8 cellular contexts compared by ENCODE assay signal in genomic region chr3:98602078-98602678, GRCh38. TPM values are rescaled to one million over a fixed set of nuclear protein-coding genes. Genes with fewer than 3 reads are reported as not detected.
A peak's percentile ranks its signal among the peaks of the same experiment; 100 is the strongest.
DNase-seq lines count a peak whose midpoint lies in the region; ATAC-seq, FAIRE-seq and TF ChIP-seq lines count a peak whose summit lies in the region.

No MANE protein-coding gene starts in this region.

- H3K27ac ChIP-seq in keratinocyte (ENCODE audit: control insufficient read depth, insufficient read depth, low read length): no peak overlapping the region
- no peak overlapping the region for H3K27ac ChIP-seq in thyroid gland

- 6 to 11% methylated on average over 4 of the region's 4 CpGs for WGBS in thyroid gland, 2 donors

- H3K9me3 Mint-ChIP-seq in MCF 10A (ENCODE audit: unreplicated experiment): no peaks in the 10 kb centered on the region

- TF ChIP-seq CTCF in MCF 10A (IDR thresholded peaks at IDR 0.05; ENCODE audit: unreplicated experiment): peak; percentile 77
- TF ChIP-seq CTCF in keratinocyte (optimal IDR thresholded peaks at IDR 0.05 in 1 of 3, IDR thresholded peaks at IDR 0.05 in 1 of 3, conservative IDR thresholded peaks at IDR 0.05 in 1 of 3; ENCODE audit: extremely low read depth in 1 of 3, insufficient read depth in 2 of 3, low read length in 3 of 3): peak; percentile 48 to 69 (median 68)
- TF ChIP-seq CTCF in thyroid gland (IDR thresholded peaks at IDR 0.05): peak; percentile 23 to 82 (median 66)

- FAIRE-seq in keratinocyte (lab: Jason Lieb, UNC): peak; percentile 96

- BruUV-seq in MCF 10A (replicated peaks; lab: Mats Ljungman, UMichigan): no TSS peak

- POLR2A ChIA-PET in MCF 10A (lab: Yijun Ruan, JAX): interaction anchor here (0.9 to 1.9 kb wide), 4 partner anchors 9 to 213 kb away, joined by 3 to 8 read pairs (median 6); partner anchors contain the start of gene CPOX

- H3K4me2 ChIP-seq in keratinocyte (ENCODE audit: control insufficient read depth, extremely low read depth, insufficient read depth, low read depth, low read length): no peak overlapping the region

- no peak overlapping the region for H2AFZ ChIP-seq in keratinocyte (ENCODE audit: control insufficient read depth, low read length)

- H3K27ac Mint-ChIP-seq in MCF 10A (ENCODE audit: low read depth, unreplicated experiment): no peak overlapping the region

- H3K4me1 ChIP-seq in keratinocyte (ENCODE audit: control insufficient read depth, extremely low read depth, insufficient read depth, low read length) (no peaks in the 10 kb centered on the region), thyroid gland (peaks cover 0 to 8% of the 10 kb centered on the region in 2 donors)

- peak; percentile 53 for ATAC-seq in GM19438 (IDR thresholded peaks at IDR 0.05; ENCODE audit: low read depth, unreplicated experiment)
- ATAC-seq in HG03378 (IDR thresholded peaks at IDR 0.05; ENCODE audit: unreplicated experiment): peak; percentile 80

- H3K9me3 ChIP-seq in keratinocyte (ENCODE audit: control insufficient read depth, low read depth, low read length): no peaks in the 10 kb centered on the region
- no peaks in the 10 kb centered on the region for H3K9me3 ChIP-seq in thyroid gland

- no peaks in the 10 kb centered on the region for H4K20me1 ChIP-seq in keratinocyte (ENCODE audit: control insufficient read depth, extremely low read depth, insufficient read depth, low read length)

- no peaks in the 10 kb centered on the region for H3K36me3 Mint-ChIP-seq in MCF 10A (ENCODE audit: insufficient read depth, unreplicated experiment)

- dilution Hi-C loops in keratinocyte (cut with MboI; ENCODE audit: extremely low pct_ligation_motif_present, low sequenced_read_pairs): loop anchor here (25.0 kb wide), 1 partner anchor 185 kb away; no protein-coding TSS in a partner anchor

- H3K4me3 Mint-ChIP-seq in MCF 10A (ENCODE audit: unreplicated experiment): no peak overlapping the region

- intact Hi-C loops in MCF 10A (cut with micrococcal nuclease): loop anchor here (1.0 kb wide), 2 partner anchors 211 to 392 kb away; no protein-coding TSS in a partner anchor
- intact Hi-C loops in thyroid gland (cut with DNase I): loop anchor here (5.0 kb wide), 2 partner anchors 210 to 395 kb away; no protein-coding TSS in a partner anchor

- TF ChIP-seq POLR2A in thyroid gland (IDR thresholded peaks at IDR 0.05): no peak

- no peaks in the 10 kb centered on the region for H3K36me3 ChIP-seq in keratinocyte (ENCODE audit: control insufficient read depth in 2 of 2, extremely low read depth in 1 of 2, insufficient read depth in 2 of 2, low read length in 2 of 2)
- no peaks in the 10 kb centered on the region for H3K36me3 ChIP-seq in thyroid gland

- no peaks in the 10 kb centered on the region for H3K79me2 ChIP-seq in keratinocyte (ENCODE audit: control insufficient read depth, insufficient read depth, low read length)

- H3K4me1 Mint-ChIP-seq in MCF 10A (ENCODE audit: insufficient read depth, unreplicated experiment): no peaks in the 10 kb centered on the region

- no peak overlapping the region for H3K9ac ChIP-seq in keratinocyte (ENCODE audit: control insufficient read depth, extremely low read depth, insufficient read depth, low read length)

- no peaks in the 10 kb centered on the region for H3K27me3 Mint-ChIP-seq in MCF 10A (ENCODE audit: insufficient read depth, unreplicated experiment)

- CTCF ChIA-PET in MCF 10A (lab: Yijun Ruan, JAX): interaction anchor here (0.5 to 17.5 kb wide), 63 partner anchors 9 to 1164 kb away, joined by 3 to 407 read pairs (median 4); partner anchors contain the start of genes CPOX and ST3GAL6

- peak; percentile 74 for DNase-seq in SIG-M5 treated with dmso at 0.1 percent for 504 hours (lab: John Stamatoyannopoulos, UW; ENCODE audit: unreplicated experiment)
- no peak for DNase-seq in SIG-M5 (lab: John Stamatoyannopoulos, UW)
- DNase-seq in NCI-H69 (lab: John Stamatoyannopoulos, UW): peak; percentile 33
- peak; percentile 70 for DNase-seq in MCF 10A (ENCODE audit: unreplicated experiment)
- no peak for DNase-seq in keratinocyte (ENCODE audit: low read depth, low spot score)
- peak; percentile 26 to 38 for DNase-seq in thyroid gland

- no peaks in the 10 kb centered on the region for H3K27me3 ChIP-seq in keratinocyte (ENCODE audit: control insufficient read depth, extremely low read depth, insufficient read depth, low read length)
- no peaks in the 10 kb centered on the region for H3K27me3 ChIP-seq in thyroid gland

- no peaks in the 10 kb centered on the region for H3K9me1 ChIP-seq in keratinocyte (ENCODE audit: control insufficient read depth, extremely low read depth, insufficient read depth, low read length)

- H3K4me3 ChIP-seq in keratinocyte (ENCODE audit: control insufficient read depth in 2 of 3, extremely low read depth in 1 of 3, insufficient read depth in 2 of 3, low read depth in 1 of 3, low read length in 3 of 3) (no peak overlapping the region), thyroid gland (replicated peaks in 1 of 3) (no peak overlapping the region)

RNA-seq across cellular contexts. Expression of gene CPOX, which starts 8.8 kb away (rescaled TPM):
- total RNA-seq in MCF 10A (2022): 10.8 and 11.2 TPM in 2 replicates
- 19.2 to 29.4 TPM (median 21.0 TPM) in 3 replicates for polyA plus RNA-seq in keratinocyte
- 9.9 TPM for polyA plus RNA-seq in keratinocyte (2011; ENCODE audit: low read depth)
- 13.6 and 18.2 TPM in 2 replicates for polyA plus RNA-seq in keratinocyte (2011; cell fraction: cytosol; rRNA removed)
- 36.0 and 53.1 TPM in 2 replicates for polyA plus RNA-seq in keratinocyte (2011; cell fraction: nucleus; rRNA removed)
- 11.2 and 19.7 TPM in 2 replicates for polyA plus RNA-seq in keratinocyte (2012; ENCODE audit: low replicate concordance)
- 8.3 to 18.4 TPM (median 10.4 TPM) in 3 replicates for polyA minus RNA-seq in keratinocyte
- polyA minus RNA-seq in keratinocyte (2011; cell fraction: cytosol; rRNA and poly(A)+ RNA removed): 10.7 TPM
- polyA minus RNA-seq in keratinocyte (2011; cell fraction: nucleus; rRNA and poly(A)+ RNA removed): 11.5 and 14.3 TPM in 2 replicates
- total RNA-seq in thyroid gland: 10 to 100 TPM; 14.8 to 27.9 (median 26.3) TPM

Comparison
In these comparisons a context has a peak if more than half of its experiments do, and no peak if none do; other contexts are left out.
1. DNase-seq: peak in SIG-M5 treated with dmso at 0.1 percent for 504 hours (single experiment), NCI-H69 (single experiment), MCF 10A (single experiment) and thyroid gland (2 of 2); none in SIG-M5 (single experiment) and keratinocyte (single experiment).
2. Peak in every context shown above with its lines, with median percentiles within 50 percentile points of each other: CTCF ChIP-seq.